ENCODE assay signal across 28 cellular contexts in the genomic region with DNA sequence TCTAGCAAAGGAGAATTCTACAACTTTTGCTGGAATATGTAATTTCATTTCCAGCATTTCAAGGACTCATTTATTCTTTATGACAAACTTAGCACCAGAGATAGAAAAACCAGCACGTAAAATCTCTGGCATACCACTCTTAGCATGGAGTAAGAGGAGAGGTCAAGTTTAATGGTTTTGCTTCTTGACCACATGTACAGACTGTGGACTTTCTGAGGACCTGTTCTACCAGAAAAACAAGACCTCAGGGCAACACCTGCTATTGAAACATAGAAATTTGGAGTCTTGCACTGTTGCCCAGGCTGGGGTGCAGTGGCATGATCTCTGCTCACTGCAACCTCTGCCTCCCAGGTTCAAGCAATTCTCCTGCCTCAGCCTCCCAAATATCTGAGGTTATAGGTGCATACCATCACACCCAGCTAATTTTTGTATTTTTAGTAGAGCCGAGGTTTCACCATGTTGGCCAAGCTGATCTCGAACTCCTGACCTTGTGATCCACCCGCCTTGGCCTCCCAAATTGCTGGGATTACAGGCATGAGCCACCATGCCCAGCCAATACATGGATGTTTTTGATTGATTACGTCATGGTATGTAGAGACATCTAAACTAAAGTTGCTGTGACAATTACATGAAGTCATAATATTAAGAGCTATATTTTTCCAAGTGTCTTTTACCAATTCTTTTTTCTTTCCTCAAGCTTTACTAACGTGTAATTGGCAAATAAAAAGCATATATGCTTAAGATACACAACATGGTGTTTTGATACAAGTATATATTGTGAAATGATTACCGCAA.
"Had no signal": no experiment of that assay in that cellular context is flagged by ENCODE, and none has a peak within 500 bp of the region (broad histone marks: within the 10 kb centered on the region; RNA-seq: fewer than 3 reads in every experiment).

No MANE protein-coding gene starts in this region.

- FAIRE-seq: bronchial epithelial cell had no signal

- H3K27me3 ChIP-seq: ascending aorta, body of pancreas had no signal

- ATAC-seq: activated naive CD4-positive, alpha-beta T cell treated with anti-CD3 and anti-CD28 coated beads, Interleukin-2, amount 50 U/mL, for 72 hours; activated naive CD8-positive, alpha-beta T cell treated with anti-CD3 and anti-CD28 coated beads, Interleukin-2, amount 50 U/mL, for 24 hours; activated T-cell treated with anti-CD3 and anti-CD28 coated beads, Interleukin-2, amount 50 U/mL, for 4 hours; body of pancreas had no signal

- DNase-seq: activated B cell treated with CpG ODN at 0.5 μM for 24 hours; activated CD4-positive, alpha-beta memory T cell treated with anti-CD3 and anti-CD28 coated beads for 36 hours; activated CD4-positive, alpha-beta T cell treated with anti-CD3 and anti-CD28 coated beads for 1 hour; activated CD4-positive, alpha-beta T cell treated with anti-CD3 and anti-CD28 coated beads, Interleukin-2, amount 10 ng/mL, durations not matched to agents 7 days and 5 days; activated CD8-positive, alpha-beta memory T cell treated with anti-CD3 and anti-CD28 coated beads for 24 hours; activated effector memory CD4-positive, alpha-beta T cell treated with anti-CD3 and anti-CD28 coated beads, Interleukin-2, amount 50 U/mL, for 16 hours; activated naive CD4-positive, alpha-beta T cell treated with Interleukin-2 at 50 U/mL for 16 hours; activated naive CD8-positive, alpha-beta T cell treated with anti-CD3 and anti-CD28 coated beads, Interleukin-2, amount 50 U/mL, for 24 hours; activated T-cell treated with anti-CD3 and anti-CD28 coated beads, Interleukin-2, amount 50 U/mL, for 4 hours; amniotic stem cell; body of pancreas; central memory CD4-positive, alpha-beta T cell; MG63; MV-4-11; NCI-H1092 treated with DMSO at 0.1 percent for 48 hours; NCI-H1417 treated with DMSO at 0.1 percent for 48 hours; NCI-H1694; NCI-H2029; NCI-H2107; NCI-H2171 treated with DMSO at 0.1 percent for 48 hours; NCI-H510A treated with DMSO at 0.1 percent for 48 hours; NCI-H69; NK-92 treated with Interleukin-12 subunit alpha and Interleukin-12 subunit beta, amount 100 ng/mL, for 24 hours; OCI-M1; SHP77 treated with DMSO at 0.1 percent for 48 hours had no signal

- H3K9me3 ChIP-seq: ascending aorta, MG63 had no signal

- H3K4me3 ChIP-seq: ascending aorta, body of pancreas, MG63 had no signal

- H3K36me3 ChIP-seq: ascending aorta, MG63 had no signal

- H3K27ac ChIP-seq: ascending aorta, body of pancreas had no signal

- H3K4me1 ChIP-seq: ascending aorta, body of pancreas had no signal
